7 cellular contexts compared by ENCODE assay signal in the genomic region with DNA sequence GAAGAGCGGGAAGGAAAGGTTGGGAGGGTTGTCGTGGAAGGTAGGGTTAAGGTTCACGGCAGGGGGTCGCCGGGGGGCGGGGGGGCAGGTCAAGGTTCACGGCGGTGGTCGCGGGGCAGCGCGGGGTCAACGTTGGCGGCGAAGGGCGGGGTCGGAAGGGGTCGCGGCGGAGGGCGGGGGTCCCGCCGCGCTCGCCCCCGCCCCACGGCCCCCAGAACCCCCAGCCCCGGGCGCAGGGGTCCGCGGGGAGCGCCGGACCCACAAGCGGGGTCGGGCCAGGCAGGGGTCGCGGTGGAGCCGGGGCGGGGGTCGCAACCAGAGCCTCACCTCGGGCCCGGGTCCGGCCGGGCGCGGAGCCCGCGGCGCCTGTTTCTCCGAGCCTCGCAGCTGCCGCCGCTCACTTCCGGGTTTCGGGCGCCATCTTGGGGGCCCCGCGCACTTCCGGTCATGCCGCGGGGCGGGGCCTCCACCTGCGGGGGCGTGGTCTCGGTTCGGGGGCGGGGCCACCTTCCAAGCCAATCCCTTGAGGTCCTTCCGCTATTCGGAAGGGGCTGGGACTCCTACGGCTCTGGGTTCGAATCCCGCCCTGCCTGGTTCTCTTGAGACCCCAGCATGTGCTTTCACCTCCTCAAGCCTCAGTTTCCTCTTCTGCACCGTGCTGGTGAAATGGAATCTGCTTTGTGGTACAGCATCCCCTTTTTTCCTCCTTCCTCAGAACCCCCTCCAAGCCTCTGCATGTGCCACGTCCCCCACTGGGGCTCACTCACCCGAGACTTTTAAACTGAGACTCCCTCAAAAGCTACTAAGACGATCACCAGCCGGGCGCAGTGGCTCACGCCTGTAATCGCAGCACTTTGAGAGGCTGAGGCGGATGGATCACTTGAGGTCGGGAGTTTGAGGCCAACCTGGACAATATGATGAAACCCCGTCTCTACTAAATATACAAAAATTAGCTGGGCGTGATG.
DNase-seq lines count a peak whose midpoint lies in the region; ATAC-seq lines count a peak whose summit lies in the region.

A gene with protein sequence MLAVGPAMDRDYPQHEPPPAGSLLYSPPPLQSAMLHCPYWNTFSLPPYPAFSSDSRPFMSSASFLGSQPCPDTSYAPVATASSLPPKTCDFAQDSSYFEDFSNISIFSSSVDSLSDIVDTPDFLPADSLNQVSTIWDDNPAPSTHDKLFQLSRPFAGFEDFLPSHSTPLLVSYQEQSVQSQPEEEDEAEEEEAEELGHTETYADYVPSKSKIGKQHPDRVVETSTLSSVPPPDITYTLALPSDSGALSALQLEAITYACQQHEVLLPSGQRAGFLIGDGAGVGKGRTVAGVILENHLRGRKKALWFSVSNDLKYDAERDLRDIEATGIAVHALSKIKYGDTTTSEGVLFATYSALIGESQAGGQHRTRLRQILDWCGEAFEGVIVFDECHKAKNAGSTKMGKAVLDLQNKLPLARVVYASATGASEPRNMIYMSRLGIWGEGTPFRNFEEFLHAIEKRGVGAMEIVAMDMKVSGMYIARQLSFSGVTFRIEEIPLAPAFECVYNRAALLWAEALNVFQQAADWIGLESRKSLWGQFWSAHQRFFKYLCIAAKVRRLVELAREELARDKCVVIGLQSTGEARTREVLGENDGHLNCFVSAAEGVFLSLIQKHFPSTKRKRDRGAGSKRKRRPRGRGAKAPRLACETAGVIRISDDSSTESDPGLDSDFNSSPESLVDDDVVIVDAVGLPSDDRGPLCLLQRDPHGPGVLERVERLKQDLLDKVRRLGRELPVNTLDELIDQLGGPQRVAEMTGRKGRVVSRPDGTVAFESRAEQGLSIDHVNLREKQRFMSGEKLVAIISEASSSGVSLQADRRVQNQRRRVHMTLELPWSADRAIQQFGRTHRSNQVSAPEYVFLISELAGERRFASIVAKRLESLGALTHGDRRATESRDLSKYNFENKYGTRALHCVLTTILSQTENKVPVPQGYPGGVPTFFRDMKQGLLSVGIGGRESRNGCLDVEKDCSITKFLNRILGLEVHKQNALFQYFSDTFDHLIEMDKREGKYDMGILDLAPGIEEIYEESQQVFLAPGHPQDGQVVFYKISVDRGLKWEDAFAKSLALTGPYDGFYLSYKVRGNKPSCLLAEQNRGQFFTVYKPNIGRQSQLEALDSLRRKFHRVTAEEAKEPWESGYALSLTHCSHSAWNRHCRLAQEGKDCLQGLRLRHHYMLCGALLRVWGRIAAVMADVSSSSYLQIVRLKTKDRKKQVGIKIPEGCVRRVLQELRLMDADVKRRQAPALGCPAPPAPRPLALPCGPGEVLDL (N-terminal part only) (minus strand): TSS at position 424 of the 965 bp plus-strand sequence. CDS start 19,992 bp downstream, outside the sequence.

- H3K27me3 ChIP-seq in effector memory CD4-positive, alpha-beta T cell (replicated peaks; ENCODE audit: control insufficient read depth, insufficient read depth, low read length, poor library complexity, severe bottlenecking), result no peaks in the 10 kb centered on the region

- DNase-seq in NOMO-1 treated with DMSO at 0.1 percent for 48 hours (lab: John Stamatoyannopoulos, UW; ENCODE audit: unreplicated experiment), result peak; percentile 64
- peak; percentile 75 to 82 for DNase-seq in activated CD8-positive, alpha-beta memory T cell treated with anti-CD3 and anti-CD28 coated beads for 4 hours (ENCODE audit: low read depth in 2 of 2)
- peak; percentile 74 to 83 (median 78) for DNase-seq in effector memory CD4-positive, alpha-beta T cell
- DNase-seq in memory B cell (ENCODE audit: low spot score in 2 of 2), result peak; percentile 98 to 99
- peak; percentile 80 for DNase-seq in stimulated activated CD8-positive, alpha-beta memory T cell treated with anti-CD3 and anti-CD28 coated beads, Interleukin-12 subunit alpha, Interleukin-12 subunit beta, amount 100 ng/mL, for 1 hour (ENCODE audit: low read depth)

- H3K4me3 Mint-ChIP-seq in memory B cell, result peak within 1 kb of the TSS; percentile 96

- peak within 1 kb of the TSS; percentile 98 for H3K27ac Mint-ChIP-seq in memory B cell

- peak within 1 kb of the TSS; percentile 91 for H3K4me3 ChIP-seq in effector memory CD4-positive, alpha-beta T cell (ENCODE audit: insufficient read depth, low read depth, low read length, poor library complexity, severe bottlenecking)

- H3K36me3 Mint-ChIP-seq in memory B cell, result no peaks in the 10 kb centered on the region

- H3K27me3 Mint-ChIP-seq in memory B cell, result no peaks in the 10 kb centered on the region

- H3K4me1 ChIP-seq in effector memory CD4-positive, alpha-beta T cell (ENCODE audit: control insufficient read depth, insufficient read depth, low read length, poor library complexity, severe bottlenecking), result peaks cover 17% of the 10 kb centered on the region

- peak; percentile 31 for ATAC-seq in GM18520 (IDR thresholded peaks at IDR 0.05; ENCODE audit: unreplicated experiment)
- peak; percentile 52 for ATAC-seq in HG03565 (IDR thresholded peaks at IDR 0.05; ENCODE audit: unreplicated experiment)
- ATAC-seq in memory B cell (ENCODE audit: low read depth), result peak; percentile 94

- H3K4me1 Mint-ChIP-seq in memory B cell, result peaks cover 16% of the 10 kb centered on the region

- H3K27ac ChIP-seq in effector memory CD4-positive, alpha-beta T cell (ENCODE audit: insufficient read depth, low read length, poor library complexity, severe bottlenecking), result peak within 1 kb of the TSS; percentile 76

- H3K9me3 Mint-ChIP-seq in memory B cell, result no peaks in the 10 kb centered on the region

- H3K36me3 ChIP-seq in effector memory CD4-positive, alpha-beta T cell (ENCODE audit: control insufficient read depth, insufficient read depth, low read length), result no peaks in the 10 kb centered on the region

- H3K9me3 ChIP-seq in effector memory CD4-positive, alpha-beta T cell (ENCODE audit: control insufficient read depth, low read length), result no peaks in the 10 kb centered on the region

Comparison
In these comparisons a context has a peak if more than half of its experiments do, and no peak if none do; other contexts are left out.
1. Peak in every context shown above with its lines: DNase-seq, ATAC-seq, H3K4me3 ChIP-seq and H3K27ac ChIP-seq.
2. ATAC-seq: peak in every context shown above with its lines; median percentile 94 in memory B cell; 52 in HG03565; 31 in GM18520.